ENCODE assay signal across 24 cellular contexts in genomic region chr7:27633062-27633461, GRCh38.
"Had no signal": no experiment of that assay in that cellular context is flagged by ENCODE, and none has a peak within 500 bp of the region (broad histone marks: within the 10 kb centered on the region; RNA-seq: fewer than 3 reads in every experiment).

No MANE protein-coding gene starts in this region.

- H3K4me3 ChIP-seq: pancreas, psoas muscle, right lobe of liver, sigmoid colon, stomach, thoracic aorta, tibial artery, transverse colon, upper lobe of right lung, uterus had no signal

- H3K27ac ChIP-seq: neutrophil, pancreas, psoas muscle, right lobe of liver, sigmoid colon, stomach, thoracic aorta, tibial artery, transverse colon, upper lobe of right lung, uterus had no signal

- FAIRE-seq: pancreas, small intestine had no signal

- H3K27me3 ChIP-seq: neutrophil, pancreas, right lobe of liver, sigmoid colon, stomach, tibial artery, transverse colon, upper lobe of right lung, uterus had no signal

- H3K4me1 ChIP-seq: pancreas, right lobe of liver, uterus had no signal

- H3K9me3 ChIP-seq: neutrophil, pancreas, psoas muscle, right lobe of liver, sigmoid colon, stomach, thoracic aorta, tibial artery, transverse colon, upper lobe of right lung, uterus had no signal

- DNase-seq: naive thymus-derived CD8-positive, alpha-beta T cell; nephron progenitor cell; nucleus accumbens; pancreas; psoas muscle; right cardiac atrium; right lobe of liver; sigmoid colon; small intestine; stimulated activated CD4-positive, alpha-beta T cell treated with anti-CD3 and anti-CD28 coated beads, Interleukin-15, amount 100 ng/mL, for 24 hours; stimulated activated CD4-positive, alpha-beta T cell treated with anti-CD3 and anti-CD28 coated beads, Interleukin-2, amount 100 ng/mL, for 24 hours; stimulated activated CD4-positive, alpha-beta T cell treated with anti-CD3 and anti-CD28 coated beads, Interleukin-2, amount 100 ng/mL, for 48 hours; stimulated activated CD4-positive, alpha-beta T cell treated with anti-CD3 and anti-CD28 coated beads, Interleukin-4, amount 100 ng/mL, for 24 hours; stimulated activated naive B cell treated with anti-CD40 and anti-IgM and Interleukin-4, amounts not matched to agents 10 μg/mL and 1 μg/mL and 100 μg/mL, for 72 hours; stimulated activated naive CD4-positive, alpha-beta T cell treated with Interleukin-2 at 50 U/mL for 16 hours; stomach; tibial artery; transverse colon; upper lobe of right lung; uterus had no signal

- ATAC-seq: naive thymus-derived CD8-positive, alpha-beta T cell; natural killer cell treated with Interleukin-12 subunit alpha and Interleukin-12 subunit beta and Interleukin-15 and Interleukin-18, amount 100 ng/mL, for 72 hours; psoas muscle; right cardiac atrium; right lobe of liver; stimulated activated effector memory CD8-positive, alpha-beta T cell treated with anti-CD3 and anti-CD28 coated beads, Interleukin-12 subunit alpha, Interleukin-12 subunit beta, amount 100 ng/mL, for 72 hours; stimulated activated naive B cell treated with anti-CD40 and anti-IgM and Interleukin-4, amounts not matched to agents 10 μg/mL and 1 μg/mL and 100 μg/mL, for 72 hours; upper lobe of right lung had no signal

- H3K36me3 ChIP-seq: neutrophil, pancreas, thoracic aorta, transverse colon, upper lobe of right lung, uterus had no signal
